In the genomic region with DNA sequence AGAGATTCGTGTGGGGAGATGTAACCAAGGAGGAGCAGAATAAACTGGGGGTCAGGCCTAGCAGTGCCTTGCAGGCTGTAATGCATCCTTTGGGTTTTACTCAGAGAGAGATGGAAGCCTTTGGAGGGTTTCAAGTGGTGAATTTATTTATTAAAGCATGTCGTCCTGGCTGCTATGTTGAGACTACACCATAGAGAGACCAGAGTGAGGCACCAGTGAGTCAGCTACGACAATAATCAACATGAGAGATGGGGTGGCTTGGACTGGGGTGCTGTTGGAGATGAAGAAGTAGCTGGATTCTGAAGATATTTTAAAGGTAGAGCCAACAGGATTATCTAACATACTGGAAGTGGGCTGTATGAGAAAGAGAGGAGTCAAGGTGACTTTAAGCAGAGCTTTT, we compare ENCODE assay signal across 2 cellular contexts.
TF ChIP-seq lines count a peak whose summit lies in the region.

No MANE protein-coding gene starts in this region.

TF ChIP-seq in SK-N-SH, 30 proteins besides CTCF, POLR2A, EP300 and RAD21 (continued from another document):
- no peak for TF ChIP-seq YY1 (IDR thresholded peaks at IDR 0.05; ENCODE audit: low read depth)
- TF ChIP-seq NFIC (IDR thresholded peaks at IDR 0.05; ENCODE audit: borderline replicate concordance), result no peak
- TF ChIP-seq, protein P1, sequence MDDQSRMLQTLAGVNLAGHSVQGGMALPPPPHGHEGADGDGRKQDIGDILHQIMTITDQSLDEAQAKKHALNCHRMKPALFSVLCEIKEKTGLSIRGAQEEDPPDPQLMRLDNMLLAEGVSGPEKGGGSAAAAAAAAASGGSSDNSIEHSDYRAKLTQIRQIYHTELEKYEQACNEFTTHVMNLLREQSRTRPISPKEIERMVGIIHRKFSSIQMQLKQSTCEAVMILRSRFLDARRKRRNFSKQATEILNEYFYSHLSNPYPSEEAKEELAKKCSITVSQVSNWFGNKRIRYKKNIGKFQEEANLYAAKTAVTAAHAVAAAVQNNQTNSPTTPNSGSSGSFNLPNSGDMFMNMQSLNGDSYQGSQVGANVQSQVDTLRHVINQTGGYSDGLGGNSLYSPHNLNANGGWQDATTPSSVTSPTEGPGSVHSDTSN (IDR thresholded peaks at IDR 0.05), result no peak
- TF ChIP-seq MEF2A (IDR thresholded peaks at IDR 0.05; ENCODE audit: borderline replicate concordance, low read depth), result no peak
- no peak for TF ChIP-seq ELF1 (IDR thresholded peaks at IDR 0.05)
- TF ChIP-seq MXI1 (IDR thresholded peaks at IDR 0.05; ENCODE audit: low read depth, low read length), result no peak
- TF ChIP-seq SMC3 (IDR thresholded peaks at IDR 0.05; ENCODE audit: low read depth, low read length), result no peak
- TF ChIP-seq RXRA (IDR thresholded peaks at IDR 0.05; ENCODE audit: borderline replicate concordance, low read depth), result no peak
- TF ChIP-seq, protein P2, sequence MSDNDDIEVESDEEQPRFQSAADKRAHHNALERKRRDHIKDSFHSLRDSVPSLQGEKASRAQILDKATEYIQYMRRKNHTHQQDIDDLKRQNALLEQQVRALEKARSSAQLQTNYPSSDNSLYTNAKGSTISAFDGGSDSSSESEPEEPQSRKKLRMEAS (IDR thresholded peaks at IDR 0.05; ENCODE audit: low read depth), result no peak
- TF ChIP-seq, protein P3, sequence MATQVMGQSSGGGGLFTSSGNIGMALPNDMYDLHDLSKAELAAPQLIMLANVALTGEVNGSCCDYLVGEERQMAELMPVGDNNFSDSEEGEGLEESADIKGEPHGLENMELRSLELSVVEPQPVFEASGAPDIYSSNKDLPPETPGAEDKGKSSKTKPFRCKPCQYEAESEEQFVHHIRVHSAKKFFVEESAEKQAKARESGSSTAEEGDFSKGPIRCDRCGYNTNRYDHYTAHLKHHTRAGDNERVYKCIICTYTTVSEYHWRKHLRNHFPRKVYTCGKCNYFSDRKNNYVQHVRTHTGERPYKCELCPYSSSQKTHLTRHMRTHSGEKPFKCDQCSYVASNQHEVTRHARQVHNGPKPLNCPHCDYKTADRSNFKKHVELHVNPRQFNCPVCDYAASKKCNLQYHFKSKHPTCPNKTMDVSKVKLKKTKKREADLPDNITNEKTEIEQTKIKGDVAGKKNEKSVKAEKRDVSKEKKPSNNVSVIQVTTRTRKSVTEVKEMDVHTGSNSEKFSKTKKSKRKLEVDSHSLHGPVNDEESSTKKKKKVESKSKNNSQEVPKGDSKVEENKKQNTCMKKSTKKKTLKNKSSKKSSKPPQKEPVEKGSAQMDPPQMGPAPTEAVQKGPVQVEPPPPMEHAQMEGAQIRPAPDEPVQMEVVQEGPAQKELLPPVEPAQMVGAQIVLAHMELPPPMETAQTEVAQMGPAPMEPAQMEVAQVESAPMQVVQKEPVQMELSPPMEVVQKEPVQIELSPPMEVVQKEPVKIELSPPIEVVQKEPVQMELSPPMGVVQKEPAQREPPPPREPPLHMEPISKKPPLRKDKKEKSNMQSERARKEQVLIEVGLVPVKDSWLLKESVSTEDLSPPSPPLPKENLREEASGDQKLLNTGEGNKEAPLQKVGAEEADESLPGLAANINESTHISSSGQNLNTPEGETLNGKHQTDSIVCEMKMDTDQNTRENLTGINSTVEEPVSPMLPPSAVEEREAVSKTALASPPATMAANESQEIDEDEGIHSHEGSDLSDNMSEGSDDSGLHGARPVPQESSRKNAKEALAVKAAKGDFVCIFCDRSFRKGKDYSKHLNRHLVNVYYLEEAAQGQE (IDR thresholded peaks at IDR 0.05; ENCODE audit: low read depth, low read length), result no peak
- no peak for TF ChIP-seq SIN3A (IDR thresholded peaks at IDR 0.05; ENCODE audit: borderline replicate concordance, low read depth, low read length)
- no peak for TF ChIP-seq RFX5 (IDR thresholded peaks at IDR 0.05; ENCODE audit: low read length)
TF ChIP-seq in SK-N-SH: peak in this region for 0.

TF ChIP-seq in SK-N-SH treated with all-trans-retinoic acid at 6 μM for 48 hours, 23 proteins besides CTCF, POLR2A, EP300 and RAD21 (continued from another document):
- TF ChIP-seq, protein P4, sequence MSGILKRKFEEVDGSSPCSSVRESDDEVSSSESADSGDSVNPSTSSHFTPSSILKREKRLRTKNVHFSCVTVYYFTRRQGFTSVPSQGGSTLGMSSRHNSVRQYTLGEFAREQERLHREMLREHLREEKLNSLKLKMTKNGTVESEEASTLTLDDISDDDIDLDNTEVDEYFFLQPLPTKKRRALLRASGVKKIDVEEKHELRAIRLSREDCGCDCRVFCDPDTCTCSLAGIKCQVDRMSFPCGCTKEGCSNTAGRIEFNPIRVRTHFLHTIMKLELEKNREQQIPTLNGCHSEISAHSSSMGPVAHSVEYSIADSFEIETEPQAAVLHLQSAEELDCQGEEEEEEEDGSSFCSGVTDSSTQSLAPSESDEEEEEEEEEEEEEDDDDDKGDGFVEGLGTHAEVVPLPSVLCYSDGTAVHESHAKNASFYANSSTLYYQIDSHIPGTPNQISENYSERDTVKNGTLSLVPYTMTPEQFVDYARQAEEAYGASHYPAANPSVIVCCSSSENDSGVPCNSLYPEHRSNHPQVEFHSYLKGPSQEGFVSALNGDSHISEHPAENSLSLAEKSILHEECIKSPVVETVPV (CRISPR knock-in tag; IDR thresholded peaks at IDR 0.05), result no peak
- TF ChIP-seq TOX (CRISPR knock-in tag; IDR thresholded peaks at IDR 0.05; ENCODE audit: borderline replicate concordance) (no peak), CSDC2 (CRISPR knock-in tag; IDR thresholded peaks at IDR 0.05) (no peak), SNAI2 (CRISPR knock-in tag; IDR thresholded peaks at IDR 0.05) (no peak), BACH2 (CRISPR knock-in tag; IDR thresholded peaks at IDR 0.05; ENCODE audit: borderline replicate concordance) (no peak), ZFP30 (CRISPR knock-in tag; IDR thresholded peaks at IDR 0.05) (no peak), RARB (CRISPR knock-in tag; IDR thresholded peaks at IDR 0.05) (no peak), OSR1 (CRISPR knock-in tag; IDR thresholded peaks at IDR 0.05) (no peak)
